8 cellular contexts compared by ENCODE assay signal in genomic region chr3:49748874-49749273, GRCh38. TPM values are rescaled to one million over a fixed set of nuclear protein-coding genes. Genes with fewer than 3 reads are reported as not detected.
"Had no signal": no experiment of that assay in that cellular context is flagged by ENCODE, and none has a peak within 500 bp of the region (broad histone marks: within the 10 kb centered on the region; RNA-seq: fewer than 3 reads in every experiment).

No MANE protein-coding gene starts in this region.

RNA-seq across cellular contexts. Expression of gene AMIGO3, which starts 29.4 kb away (rescaled TPM):
- total RNA-seq: activated T-helper 2 cell treated with anti-CD3 and anti-CD28 coated beads, Interferon-gamma antibody, Interleukin-2, Interleukin-4, amounts not matched to agents 10 μg/mL and 5 μg/mL and 100 μg/mL, durations not matched to agents 14 hours and 24 hours and 36 hours; IMR-90; Right ventricle myocardium superior had no signal

RNA-seq across cellular contexts. Expression of gene CDHR4, which starts 50.8 kb away (rescaled TPM):
- total RNA-seq: activated CD4-positive, alpha-beta memory T cell treated with anti-CD3 and anti-CD28 coated beads, Interleukin-2, amount 10 ng/mL, durations not matched to agents 7 days and 5 days; activated CD8-positive, alpha-beta memory T cell treated with anti-CD3 and anti-CD28 coated beads for 36 hours; activated T-helper 2 cell treated with anti-CD3 and anti-CD28 coated beads, Interferon-gamma antibody, Interleukin-2, Interleukin-4, amounts not matched to agents 10 μg/mL and 5 μg/mL and 100 μg/mL, durations not matched to agents 14 hours and 24 hours and 36 hours; ascending aorta; IMR-90; K562; Right ventricle myocardium superior had no signal
- polyA plus RNA-seq: adipose tissue, IMR-90 had no signal

RNA-seq across cellular contexts. Expression of gene INKA1, which starts 54.2 kb away (rescaled TPM):
- total RNA-seq: ascending aorta had no signal
